In genomic region chr6:15441215-15441868, GRCh38 we compare ENCODE assay signal across 8 cellular contexts.
DNase-seq lines count a peak whose midpoint lies in the region; ATAC-seq, FAIRE-seq and TF ChIP-seq lines count a peak whose summit lies in the region.

No MANE protein-coding gene starts in this region.

- TF ChIP-seq POLR2A in HepG2 (IDR thresholded peaks at IDR 0.05; ENCODE audit: insufficient read depth in 1 of 2, low read depth in 2 of 2, low read length in 2 of 2) (no peak), thyroid gland (IDR thresholded peaks at IDR 0.05) (no peak)

- H3K9me3 ChIP-seq in HepG2 (ENCODE audit: low read length) (no peaks in the 10 kb centered on the region), thyroid gland (no peaks in the 10 kb centered on the region)

- FAIRE-seq in HepG2 (lab: Jason Lieb, UNC): peak; percentile 81

- 76% methylated on average over 7 of the region's 7 CpGs for WGBS in HepG2 (ENCODE audit: low lambda C conversion rate)
- 73 to 78% methylated on average over 7 of the region's 7 CpGs for WGBS in thyroid gland, 2 donors

- POLR2A ChIA-PET in HepG2 (lab: Yijun Ruan, JAX): no interaction called here

- no peak overlapping the region for H3K4me2 ChIP-seq in HepG2 (ENCODE audit: low read depth, low read length)

- H3K9ac ChIP-seq in HepG2 (ENCODE audit: insufficient read depth, low read depth, low read length): no peak overlapping the region

- no TSS peak for BruUV-seq in HepG2 (replicated peaks; lab: Mats Ljungman, UMichigan)

- TF ChIP-seq EP300 in HepG2 (IDR thresholded peaks at IDR 0.05; ENCODE audit: low read depth in 2 of 2, low read length in 2 of 2) (no peak), HepG2 (CRISPR knock-in tag; IDR thresholded peaks at IDR 0.05; ENCODE audit: borderline replicate concordance) (no peak)

- H3K27me3 ChIP-seq in HepG2 (ENCODE audit: control insufficient read depth in 1 of 2, insufficient read depth in 2 of 2, low read length in 2 of 2): no peaks in the 10 kb centered on the region
- H3K27me3 ChIP-seq in thyroid gland: no peaks in the 10 kb centered on the region

- CTCF ChIA-PET in HepG2 (lab: Yijun Ruan, JAX; ENCODE audit: low intra/inter-chr PET ratio, low total read pairs): interaction anchor here (0.7 to 1.5 kb wide), 3 partner anchors 51 to 192 kb away, joined by 4 to 6 read pairs (median 4); no protein-coding TSS in a partner anchor

- H2AFZ ChIP-seq in HepG2 (ENCODE audit: low read length): no peak overlapping the region

- H3K4me1 ChIP-seq in HepG2 (ENCODE audit: insufficient read depth, low read length): peaks cover 15% of the 10 kb centered on the region
- peaks cover 18 to 29% of the 10 kb centered on the region in 2 donors for H3K4me1 ChIP-seq in thyroid gland

- H3K4me3 ChIP-seq in coronary artery (no peak overlapping the region), HepG2 (replicated peaks in 1 of 3; ENCODE audit: insufficient read depth in 1 of 3, low read depth in 2 of 3, low read length in 3 of 3) (no peak overlapping the region), thyroid gland (replicated peaks in 1 of 3) (no peak overlapping the region)

- ATAC-seq in HepG2 (peak; percentile 82), GM19328 (IDR thresholded peaks at IDR 0.05; ENCODE audit: unreplicated experiment) (no peak)

- no peak overlapping the region for H3K27ac ChIP-seq in coronary artery
- H3K27ac ChIP-seq in HepG2 (ENCODE audit: extremely low read length, insufficient read depth, low read length): no peak overlapping the region
- H3K27ac ChIP-seq in thyroid gland: no peak overlapping the region

- intact Hi-C loops in HepG2 (cut with micrococcal nuclease; ENCODE audit: unreplicated experiment): loop anchor here (5.0 kb wide), 2 partner anchors 49 to 194 kb away; partner anchors contain the start of gene JARID2
- intact Hi-C loops in thyroid gland (cut with DNase I): no loop called here

- peak; percentile 37 for DNase-seq in activated CD8-positive, alpha-beta memory T cell treated with anti-CD3 and anti-CD28 coated beads for 24 hours
- no peak for DNase-seq in activated CD8-positive, alpha-beta memory T cell treated with anti-CD3 and anti-CD28 coated beads, Interleukin-2, amount 50 U/mL, for 4 hours
- DNase-seq in M059J (ENCODE audit: low read depth): peak; percentile 82
- DNase-seq in SKM-1 (lab: John Stamatoyannopoulos, UW; ENCODE audit: unreplicated experiment): peak; percentile 58
- DNase-seq in coronary artery (ENCODE audit: low spot score): no peak
- DNase-seq in HepG2 (ENCODE audit: low spot score): peak; percentile 65
- DNase-seq in thyroid gland: peak; percentile 34 to 50

- no peaks in the 10 kb centered on the region for H4K20me1 ChIP-seq in HepG2 (ENCODE audit: insufficient read depth, low read length)

- TF ChIP-seq CTCF in coronary artery (IDR thresholded peaks at IDR 0.05) (peak; percentile 59), HepG2 (CRISPR knock-in tag; IDR thresholded peaks at IDR 0.05) (peak; percentile 81), thyroid gland (IDR thresholded peaks at IDR 0.05) (peak; percentile 46 to 90 (median 75))

- in situ Hi-C loops in HepG2 (cut with HindIII; ENCODE audit: extremely low pct_ligation_motif_present, low pct_unique_long_range_greater_than_20kb): no loop called here

- peaks cover 13% of the 10 kb centered on the region for H3K79me2 ChIP-seq in HepG2 (ENCODE audit: insufficient read depth, low read length)

- H3K36me3 ChIP-seq in HepG2 (replicated peaks in 1 of 2; ENCODE audit: control insufficient read depth in 1 of 2, insufficient read depth in 2 of 2, low read length in 2 of 2) (no peaks in the 10 kb centered on the region), thyroid gland (no peaks in the 10 kb centered on the region)

- TF ChIP-seq RAD21 in HepG2 (CRISPR knock-in tag; IDR thresholded peaks at IDR 0.05): peak; percentile 69

TF ChIP-seq in HepG2, 621 proteins besides CTCF, POLR2A, EP300 and RAD21:
- TF ChIP-seq AGO2 (optimal IDR thresholded peaks at IDR 0.05; ENCODE audit: low read depth, low read length): no peak
- no peak for TF ChIP-seq ZNF235 (CRISPR knock-in tag; IDR thresholded peaks at IDR 0.05; ENCODE audit: borderline replicate concordance)
- TF ChIP-seq NONO (IDR thresholded peaks at IDR 0.05): no peak
- no peak for TF ChIP-seq NONO (CRISPR knock-in tag; conservative IDR thresholded peaks at IDR 0.05)
- TF ChIP-seq STAG1 (CRISPR knock-in tag; IDR thresholded peaks at IDR 0.05): peak; percentile 81
- TF ChIP-seq SMC3 (IDR thresholded peaks at IDR 0.05; ENCODE audit: low read length): peak; percentile 82
- no peak for TF ChIP-seq ZNF552 (CRISPR knock-in tag; IDR thresholded peaks at IDR 0.05; ENCODE audit: borderline replicate concordance)
- TF ChIP-seq ZNF432 (CRISPR knock-in tag; IDR thresholded peaks at IDR 0.05; ENCODE audit: borderline replicate concordance): no peak
TF ChIP-seq in HepG2: peak in this region for 2.

Comparison
In these comparisons a context has a peak if more than half of its experiments do, and no peak if none do; other contexts are left out.
1. DNase-seq: peak in activated CD8-positive, alpha-beta memory T cell treated with anti-CD3 and anti-CD28 coated beads for 24 hours (single experiment), M059J (single experiment), SKM-1 (single experiment), HepG2 (single experiment) and thyroid gland (2 of 2); none in activated CD8-positive, alpha-beta memory T cell treated with anti-CD3 and anti-CD28 coated beads, Interleukin-2, amount 50 U/mL, for 4 hours (single experiment) and coronary artery (single experiment).
2. Peak in every context shown above with its lines, with median percentiles within 50 percentile points of each other: CTCF ChIP-seq.